In the genomic region with DNA sequence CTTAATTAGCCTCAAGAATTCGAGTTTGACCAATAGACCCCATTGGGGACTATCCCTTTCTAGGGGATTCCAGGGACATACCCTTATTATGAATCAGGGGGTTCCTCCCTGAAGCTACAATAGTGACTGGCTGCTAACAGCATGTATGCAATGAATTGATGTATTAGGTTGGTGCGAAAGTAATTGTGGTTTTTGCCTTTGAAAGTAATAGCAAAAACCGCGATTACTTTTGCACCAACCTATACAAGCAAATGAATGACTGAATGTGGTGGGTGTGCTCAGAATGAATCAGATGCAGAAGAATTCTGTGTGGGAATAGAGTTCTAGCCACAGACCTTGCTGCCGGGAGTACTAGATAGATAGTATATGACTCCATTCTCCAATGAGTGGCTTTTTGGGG, we compare ENCODE assay signal across 13 cellular contexts.
DNase-seq lines count a peak whose midpoint lies in the region; ATAC-seq, FAIRE-seq and TF ChIP-seq lines count a peak whose summit lies in the region.
"Had no signal": no experiment of that assay in that cellular context is flagged by ENCODE, and none has a peak within 500 bp of the region (broad histone marks: within the 10 kb centered on the region; RNA-seq: fewer than 3 reads in every experiment).

No MANE protein-coding gene starts in this region.

- H4K20me1 ChIP-seq in GM12878 (ENCODE audit: control insufficient read depth, insufficient read depth) = no peaks in the 10 kb centered on the region

- SMC1A ChIA-PET in GM12878 (lab: Charles Lee; ENCODE audit: uncharacterized antibody, unreplicated experiment) = no interaction called here

- RAD21 ChIA-PET in GM12878 (lab: Charles Lee; ENCODE audit: unreplicated experiment) = no interaction called here

- no peak overlapping the region for H2AFZ ChIP-seq in GM12878 (ENCODE audit: control insufficient read depth, low read depth, low read length)

- 3% methylated on average over 5 of the region's 5 CpGs for WGBS in GM12878 (ENCODE audit: insufficient coverage, insufficient replicate concordance, low lambda C conversion rate, missing lambda C conversion rate)

- POLR2A ChIA-PET in GM12878 (lab: Charles Lee) = no interaction called here

- H3K4me2 ChIP-seq in GM12878 (ENCODE audit: control insufficient read depth, insufficient read depth) = no peak overlapping the region

- H3K27ac ChIP-seq in GM12878 (ENCODE audit: control insufficient read depth, insufficient read depth) = no peak overlapping the region
- H3K27ac ChIP-seq: vagina had no signal

- no peak for TF ChIP-seq RAD21 in GM12878 (IDR thresholded peaks at IDR 0.05; ENCODE audit: insufficient read depth, low read depth, low read length)

- FAIRE-seq in GM12878 (lab: Jason Lieb, UNC) = peak; percentile 7

- H3K79me2 ChIP-seq in GM12878 (ENCODE audit: control insufficient read depth, insufficient read depth, low read length) = no peaks in the 10 kb centered on the region

- H3K4me3 ChIP-seq in AG10803 (ENCODE audit: low read length) (no peak overlapping the region), GM12878 (no peak overlapping the region)
- H3K4me3 ChIP-seq: vagina had no signal

- no peaks in the 10 kb centered on the region for H3K4me1 ChIP-seq in GM12878 (ENCODE audit: control insufficient read depth, insufficient read depth, low read length)

- no peak for TF ChIP-seq POLR2A in GM12878 (IDR thresholded peaks at IDR 0.05; ENCODE audit: low read depth, low read length)

- no peaks in the 10 kb centered on the region for H3K36me3 ChIP-seq in GM12878 (ENCODE audit: control insufficient read depth in 2 of 2, insufficient read depth in 2 of 2, low read length in 1 of 2)
- H3K36me3 ChIP-seq: vagina had no signal

- peak; percentile 55 for DNase-seq in AG10803 (ENCODE audit: low read depth)
- peak; percentile 27 for DNase-seq in GM12878 (ENCODE audit: low read depth, low spot score)
- no peak for DNase-seq in H4 (ENCODE audit: low spot score)
- no peak for DNase-seq in SKM-1 treated with dmso at 0.1 percent for 144 hours (lab: John Stamatoyannopoulos, UW; ENCODE audit: unreplicated experiment)
- no peak for DNase-seq in cerebellum (ENCODE audit: low spot score)
- no peak for DNase-seq in stimulated activated CD4-positive, alpha-beta T cell treated with anti-CD3 and anti-CD28 coated beads, Interleukin-15, amount 100 ng/mL, for 24 hours
- DNase-seq: activated CD4-positive, alpha-beta T cell treated with anti-CD3 and anti-CD28 coated beads, Interleukin-2, amount 10 ng/mL, durations not matched to agents 7 days and 5 days; glutamatergic neuron; NCI-H1105 treated with DMSO at 0.1 percent for 48 hours had no signal

- intact Hi-C loops in GM12878 (cut with micrococcal nuclease; ENCODE audit: unreplicated experiment) = no loop called here

- CTCF ChIA-PET in GM12878 (lab: Yijun Ruan, JAX) = no interaction called here

- in situ Hi-C loops in GM12878 (cut with MboI) = no loop called here

- H3K27me3 ChIP-seq in GM12878 (replicated peaks in 1 of 2; ENCODE audit: control insufficient read depth in 2 of 2, insufficient read depth in 2 of 2, low read length in 1 of 2) = peaks cover 0 to 3% of the 10 kb centered on the region in 2 experiments; a peak in 1 of 4 replicates
- H3K27me3 ChIP-seq: vagina had no signal

- no TSS peak for BruUV-seq in GM12878 (replicated peaks; lab: Mats Ljungman, UMichigan)

- H3K9ac ChIP-seq in GM12878 (ENCODE audit: control insufficient read depth, insufficient read depth, low read length) = no peak overlapping the region

- ATAC-seq in GM18867 (IDR thresholded peaks at IDR 0.05; ENCODE audit: unreplicated experiment) (peak; percentile 70), HG02981 (IDR thresholded peaks at IDR 0.05; ENCODE audit: unreplicated experiment) (peak; percentile 53), GM12878 (peak; percentile 87)
- ATAC-seq: HCT116 had no signal

- TF ChIP-seq CTCF in AG10803 (conservative IDR thresholded peaks at IDR 0.05; ENCODE audit: low read length) = no peak
- TF ChIP-seq CTCF in GM12878 (IDR thresholded peaks at IDR 0.05 in 2 of 3, conservative IDR thresholded peaks at IDR 0.05 in 1 of 3; ENCODE audit: control insufficient read depth in 2 of 3, extremely low read depth in 1 of 3, insufficient read depth in 1 of 3, low read depth in 3 of 3, low read length in 3 of 3) = no peak

- no peak for TF ChIP-seq EP300 in GM12878 (IDR thresholded peaks at IDR 0.05; ENCODE audit: borderline replicate concordance in 1 of 2, control insufficient read depth in 1 of 2, low read depth in 2 of 2, low read length in 2 of 2)

- peaks cover 2% of the 10 kb centered on the region; the same call in 2 of the 3 replicates for H3K9me3 ChIP-seq in GM12878 (replicated peaks; ENCODE audit: control insufficient read depth, insufficient read depth, low read length)
- H3K9me3 ChIP-seq: vagina had no signal

TF ChIP-seq in GM12878, 131 proteins besides CTCF, POLR2A, EP300 and RAD21 (continues in another document):
- TF ChIP-seq MTA3 (IDR thresholded peaks at IDR 0.05; ENCODE audit: borderline replicate concordance, low read length) = no peak
- TF ChIP-seq SRF (IDR thresholded peaks at IDR 0.05; ENCODE audit: low read depth in 2 of 2, low read length in 2 of 2) = no peak
- TF ChIP-seq CHD4 (IDR thresholded peaks at IDR 0.05) = no peak
- no peak for TF ChIP-seq HDGF (IDR thresholded peaks at IDR 0.05)
- no peak for TF ChIP-seq RELA (IDR thresholded peaks at IDR 0.05; ENCODE audit: borderline replicate concordance, partially characterized antibody)
- no peak for TF ChIP-seq ZNF274 (IDR thresholded peaks at IDR 0.05; ENCODE audit: insufficient read depth, insufficient read length)
- TF ChIP-seq MLLT1 (IDR thresholded peaks at IDR 0.05) = peak; percentile 53; the same call in 1 of the 2 replicates
- TF ChIP-seq, protein P1, sequence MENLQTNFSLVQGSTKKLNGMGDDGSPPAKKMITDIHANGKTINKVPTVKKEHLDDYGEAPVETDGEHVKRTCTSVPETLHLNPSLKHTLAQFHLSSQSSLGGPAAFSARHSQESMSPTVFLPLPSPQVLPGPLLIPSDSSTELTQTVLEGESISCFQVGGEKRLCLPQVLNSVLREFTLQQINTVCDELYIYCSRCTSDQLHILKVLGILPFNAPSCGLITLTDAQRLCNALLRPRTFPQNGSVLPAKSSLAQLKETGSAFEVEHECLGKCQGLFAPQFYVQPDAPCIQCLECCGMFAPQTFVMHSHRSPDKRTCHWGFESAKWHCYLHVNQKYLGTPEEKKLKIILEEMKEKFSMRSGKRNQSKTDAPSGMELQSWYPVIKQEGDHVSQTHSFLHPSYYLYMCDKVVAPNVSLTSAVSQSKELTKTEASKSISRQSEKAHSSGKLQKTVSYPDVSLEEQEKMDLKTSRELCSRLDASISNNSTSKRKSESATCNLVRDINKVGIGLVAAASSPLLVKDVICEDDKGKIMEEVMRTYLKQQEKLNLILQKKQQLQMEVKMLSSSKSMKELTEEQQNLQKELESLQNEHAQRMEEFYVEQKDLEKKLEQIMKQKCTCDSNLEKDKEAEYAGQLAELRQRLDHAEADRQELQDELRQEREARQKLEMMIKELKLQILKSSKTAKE (IDR thresholded peaks at IDR 0.05; ENCODE audit: low read depth, poor library complexity, severe bottlenecking) = peak; percentile 31
- peak; percentile 92 for TF ChIP-seq RUNX3 (IDR thresholded peaks at IDR 0.05; ENCODE audit: low read length)
- peak; percentile 49; the same call in 1 of the 2 replicates for TF ChIP-seq CBFB (IDR thresholded peaks at IDR 0.05; ENCODE audit: low read depth)
- TF ChIP-seq IKZF1 (conservative IDR thresholded peaks at IDR 0.05) = peak; percentile 55
- TF ChIP-seq SMAD5 (IDR thresholded peaks at IDR 0.05; ENCODE audit: low read depth) = no peak
- TF ChIP-seq MXI1 (IDR thresholded peaks at IDR 0.05; ENCODE audit: low read depth, low read length) = no peak
- TF ChIP-seq, protein P2, sequence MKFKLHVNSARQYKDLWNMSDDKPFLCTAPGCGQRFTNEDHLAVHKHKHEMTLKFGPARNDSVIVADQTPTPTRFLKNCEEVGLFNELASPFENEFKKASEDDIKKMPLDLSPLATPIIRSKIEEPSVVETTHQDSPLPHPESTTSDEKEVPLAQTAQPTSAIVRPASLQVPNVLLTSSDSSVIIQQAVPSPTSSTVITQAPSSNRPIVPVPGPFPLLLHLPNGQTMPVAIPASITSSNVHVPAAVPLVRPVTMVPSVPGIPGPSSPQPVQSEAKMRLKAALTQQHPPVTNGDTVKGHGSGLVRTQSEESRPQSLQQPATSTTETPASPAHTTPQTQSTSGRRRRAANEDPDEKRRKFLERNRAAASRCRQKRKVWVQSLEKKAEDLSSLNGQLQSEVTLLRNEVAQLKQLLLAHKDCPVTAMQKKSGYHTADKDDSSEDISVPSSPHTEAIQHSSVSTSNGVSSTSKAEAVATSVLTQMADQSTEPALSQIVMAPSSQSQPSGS (IDR thresholded peaks at IDR 0.05; ENCODE audit: low read length) = peak; percentile 75; the same call in 1 of the 2 replicates
- TF ChIP-seq ZBTB33 (IDR thresholded peaks at IDR 0.05) = no peak
- TF ChIP-seq ZNF24 (IDR thresholded peaks at IDR 0.05) = peak; percentile 80

Comparison
In these comparisons a context has a peak if more than half of its experiments do, and no peak if none do; other contexts are left out.
1. DNase-seq: peak in AG10803 (single experiment) and GM12878 (single experiment); none in H4 (single experiment), SKM-1 treated with dmso at 0.1 percent for 144 hours (single experiment), cerebellum (single experiment) and stimulated activated CD4-positive, alpha-beta T cell treated with anti-CD3 and anti-CD28 coated beads, Interleukin-15, amount 100 ng/mL, for 24 hours (single experiment).
2. Peak in every context shown above with its lines, with median percentiles within 50 percentile points of each other: ATAC-seq.